15 cellular contexts compared by ENCODE assay signal in the genomic region with DNA sequence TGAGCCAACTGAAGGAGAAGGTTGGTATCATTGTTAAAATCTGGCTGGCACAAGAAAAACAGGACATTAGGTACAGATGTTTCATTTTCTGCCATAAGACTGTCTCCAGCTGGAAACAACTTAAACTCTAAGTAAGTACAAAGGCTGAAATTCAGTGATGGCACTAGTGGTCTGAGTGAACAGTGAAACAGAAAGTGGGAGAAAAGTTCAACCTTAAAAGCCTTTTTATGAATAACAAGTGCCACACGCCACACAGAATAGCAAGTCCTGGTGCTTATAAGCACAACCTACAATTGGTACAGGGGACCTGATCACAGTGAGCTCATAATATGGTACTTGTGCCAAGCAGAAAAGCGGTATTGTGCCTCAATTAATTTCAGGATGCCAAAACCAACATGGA. TPM values are rescaled to one million over a fixed set of nuclear protein-coding genes. Genes with fewer than 3 reads are reported as not detected.
DNase-seq lines count a peak whose midpoint lies in the region; ATAC-seq, FAIRE-seq and TF ChIP-seq lines count a peak whose summit lies in the region.
"Had no signal": no experiment of that assay in that cellular context is flagged by ENCODE, and none has a peak within 500 bp of the region (broad histone marks: within the 10 kb centered on the region; RNA-seq: fewer than 3 reads in every experiment).

No MANE protein-coding gene starts in this region.

- H3K27ac Mint-ChIP-seq in astrocyte (ENCODE audit: unreplicated experiment): no peak overlapping the region
- H3K27ac Mint-ChIP-seq: CD8-positive, alpha-beta memory T cell had no signal

- H3K27ac ChIP-seq in DND-41 (ENCODE audit: low read length) (no peak overlapping the region), astrocyte (ENCODE audit: low read depth, low read length) (no peak overlapping the region), thyroid gland (no peak overlapping the region)
- H3K27ac ChIP-seq: BLaER1, HL-60 had no signal

- peaks cover 5% of the 10 kb centered on the region for H3K9me3 Mint-ChIP-seq in astrocyte (ENCODE audit: unreplicated experiment)

- 85 to 93% methylated on average over 2 of the region's 2 CpGs for WGBS in thyroid gland, 2 donors

- peak; percentile 26 for FAIRE-seq in astrocyte (lab: Jason Lieb, UNC)
- FAIRE-seq: GM12891, K562 had no signal

- no peak for DNase-seq in DND-41
- no peak for DNase-seq in astrocyte (ENCODE audit: low read depth)
- no peak for DNase-seq in posterior cingulate gyrus
- DNase-seq in thyroid gland: no peak
- DNase-seq in NCI-H446 (lab: John Stamatoyannopoulos, UW): no peak
- DNase-seq: Caco-2; CD8-positive, alpha-beta memory T cell; GOT3 had no signal

- H3K36me3 ChIP-seq in DND-41 (ENCODE audit: insufficient read depth, low read length) (no peaks in the 10 kb centered on the region), astrocyte (ENCODE audit: insufficient read depth, low read length) (no peaks in the 10 kb centered on the region), thyroid gland (no peaks in the 10 kb centered on the region)
- H3K36me3 ChIP-seq: BLaER1, HAP-1 had no signal

- no peak overlapping the region for H3K4me3 ChIP-seq in DND-41 (ENCODE audit: low read depth in 1 of 2, low read length in 2 of 2)
- H3K4me3 ChIP-seq in astrocyte (ENCODE audit: insufficient read depth, low read depth, low read length): no peak overlapping the region
- no peak overlapping the region for H3K4me3 ChIP-seq in thyroid gland (replicated peaks in 1 of 3)
- H3K4me3 ChIP-seq: BLaER1, HAP-1, K562 had no signal

- H4K20me1 ChIP-seq in DND-41 (ENCODE audit: insufficient read depth, low read length) (no peaks in the 10 kb centered on the region), astrocyte (ENCODE audit: insufficient read depth, low read length) (no peaks in the 10 kb centered on the region)
- H4K20me1 ChIP-seq: BLaER1 had no signal

- no peak for TF ChIP-seq POLR2A in thyroid gland (IDR thresholded peaks at IDR 0.05)

- H3K36me3 Mint-ChIP-seq in astrocyte (ENCODE audit: low read depth, unreplicated experiment): peaks cover 9% of the 10 kb centered on the region

- H3K27me3 ChIP-seq in DND-41 (ENCODE audit: insufficient read depth, low read length, poor library complexity) (no peaks in the 10 kb centered on the region), astrocyte (ENCODE audit: insufficient read depth, low read length) (no peaks in the 10 kb centered on the region), thyroid gland (no peaks in the 10 kb centered on the region)
- H3K27me3 ChIP-seq: BLaER1 had no signal

- H3K4me1 Mint-ChIP-seq in astrocyte (ENCODE audit: low read depth, unreplicated experiment): no peaks in the 10 kb centered on the region

- H3K79me2 ChIP-seq in DND-41 (ENCODE audit: insufficient read depth, low read length): no peaks in the 10 kb centered on the region
- H3K79me2 ChIP-seq in astrocyte (ENCODE audit: insufficient read depth, low read length): no peaks in the 10 kb centered on the region

- peak; percentile 59 for ATAC-seq in DND-41 (ENCODE audit: insufficient read depth, low read depth)
- ATAC-seq in HG03460 (IDR thresholded peaks at IDR 0.05; ENCODE audit: unreplicated experiment): peak; percentile 50
- ATAC-seq in HG02981 (IDR thresholded peaks at IDR 0.05; ENCODE audit: unreplicated experiment): no peak
- ATAC-seq: K562 had no signal

- intact Hi-C loops in posterior cingulate gyrus (cut with DNase I): no loop called here
- intact Hi-C loops in thyroid gland (cut with DNase I): no loop called here

- H3K4me2 ChIP-seq in DND-41 (ENCODE audit: insufficient read depth, low read length) (no peak overlapping the region), astrocyte (ENCODE audit: low read length) (no peak overlapping the region)

- no peaks in the 10 kb centered on the region for H3K9me3 ChIP-seq in DND-41 (ENCODE audit: insufficient read depth, low read length, severe bottlenecking)
- no peaks in the 10 kb centered on the region for H3K9me3 ChIP-seq in astrocyte (ENCODE audit: insufficient read depth, low read depth, low read length)
- no peaks in the 10 kb centered on the region for H3K9me3 ChIP-seq in thyroid gland
- H3K9me3 ChIP-seq: Caco-2, HAP-1 had no signal

- H3K9ac ChIP-seq in DND-41 (ENCODE audit: low read depth, low read length) (no peak overlapping the region), astrocyte (ENCODE audit: low read length) (no peak overlapping the region)
- H3K9ac ChIP-seq: BLaER1 had no signal

- no peak overlapping the region for H2AFZ ChIP-seq in DND-41 (ENCODE audit: low read depth, low read length)
- H2AFZ ChIP-seq in astrocyte (ENCODE audit: low read depth, low read length): no peak overlapping the region

- TF ChIP-seq CTCF in DND-41 (IDR thresholded peaks at IDR 0.05; ENCODE audit: borderline replicate concordance, extremely low read depth, low read length, poor library complexity, severe bottlenecking) (no peak), astrocyte (IDR thresholded peaks at IDR 0.05; ENCODE audit: insufficient read depth, low read depth, low read length) (no peak), thyroid gland (IDR thresholded peaks at IDR 0.05) (no peak)

- H3K4me3 Mint-ChIP-seq in astrocyte (ENCODE audit: unreplicated experiment): no peak overlapping the region
- H3K4me3 Mint-ChIP-seq: CD8-positive, alpha-beta memory T cell had no signal

- no peaks in the 10 kb centered on the region for H3K4me1 ChIP-seq in DND-41 (ENCODE audit: insufficient read depth, low read length)
- no peaks in the 10 kb centered on the region for H3K4me1 ChIP-seq in astrocyte (ENCODE audit: insufficient read depth, low read length)
- H3K4me1 ChIP-seq in thyroid gland: no peaks in the 10 kb centered on the region
- H3K4me1 ChIP-seq: Caco-2, HAP-1 had no signal

- H3K27me3 Mint-ChIP-seq in astrocyte (ENCODE audit: low read depth, unreplicated experiment): no peaks in the 10 kb centered on the region

RNA-seq across cellular contexts. Expression of gene CEP112, which starts 56.7 kb away (rescaled TPM):
- 13.9 and 22.1 TPM in 2 replicates for total RNA-seq in astrocyte
- total RNA-seq in thyroid gland: 10 to 100 TPM; 14.6 to 21.2 (median 20.2) TPM
- total RNA-seq: K562 had no signal
